Comparison of ENCODE assay signal across 18 cellular contexts in the genomic region with DNA sequence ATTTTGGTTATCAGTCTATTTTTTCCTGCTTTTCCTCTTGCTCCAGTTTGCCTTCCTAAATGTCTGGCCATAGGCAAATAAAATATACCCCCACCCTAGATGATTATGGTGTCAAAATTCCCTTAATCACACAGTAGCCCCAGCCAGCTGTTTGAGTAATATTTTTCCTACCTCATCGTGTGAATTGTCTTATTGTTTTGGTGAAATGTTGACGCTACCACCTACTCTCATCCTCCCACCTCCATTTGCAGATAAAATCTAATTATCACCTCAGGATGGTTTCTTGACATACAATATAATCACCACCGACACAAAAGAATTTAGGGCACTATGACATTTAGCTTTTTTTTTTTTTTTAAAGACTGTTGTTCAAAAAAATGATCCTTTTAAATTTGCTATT. TPM values are rescaled to one million over a fixed set of nuclear protein-coding genes. Genes with fewer than 3 reads are reported as not detected.
A peak's percentile ranks its signal among the peaks of the same experiment; 100 is the strongest.
DNase-seq lines count a peak whose midpoint lies in the region; ATAC-seq, FAIRE-seq and TF ChIP-seq lines count a peak whose summit lies in the region.
"Had no signal": no experiment of that assay in that cellular context is flagged by ENCODE, and none has a peak within 500 bp of the region (broad histone marks: within the 10 kb centered on the region; RNA-seq: fewer than 3 reads in every experiment).

No MANE protein-coding gene starts in this region.

- no peak for DNase-seq in activated T-cell treated with anti-CD3 and anti-CD28 coated beads, Interleukin-2, amount 50 U/mL, for 72 hours
- DNase-seq in activated T-cell treated with anti-CD3 and anti-CD28 coated beads, Interleukin-2, amount 50 U/mL, for 48 hours: no peak
- DNase-seq in Panc1 (ENCODE audit: low read depth, low spot score): no peak
- DNase-seq in central memory CD8-positive, alpha-beta T cell (ENCODE audit: low spot score in 2 of 2): no peak
- no peak for DNase-seq in stimulated activated effector memory CD8-positive, alpha-beta T cell treated with anti-CD3 and anti-CD28 coated beads, Interleukin-12 subunit alpha, Interleukin-12 subunit beta, amount 100 ng/mL, for 72 hours (ENCODE audit: low spot score in 2 of 2)
- no peak for DNase-seq in PC-3
- DNase-seq in small intestine: no peak
- no peak for DNase-seq in dedifferentiated amniotic fluid mesenchymal stem cell (ENCODE audit: extremely low spot score)
- DNase-seq: activated CD8-positive, alpha-beta memory T cell treated with anti-CD3 and anti-CD28 coated beads for 24 hours; central memory CD4-positive, alpha-beta T cell; left ventricle myocardium inferior; naive B cell; NCI-H1048; SHP77 treated with DMSO at 0.1 percent for 48 hours; substantia nigra had no signal

- H3K9ac ChIP-seq in PC-3 (ENCODE audit: low read length): no peak overlapping the region

- no peaks in the 10 kb centered on the region for H3K9me3 Mint-ChIP-seq in activated T-cell treated with anti-CD3 and anti-CD28 coated beads, Interleukin-2, amount 50 U/mL, for 72 hours
- no peaks in the 10 kb centered on the region for H3K9me3 Mint-ChIP-seq in central memory CD8-positive, alpha-beta T cell
- no peaks in the 10 kb centered on the region for H3K9me3 Mint-ChIP-seq in stimulated activated effector memory CD8-positive, alpha-beta T cell treated with anti-CD3 and anti-CD28 coated beads, Interleukin-12 subunit alpha, Interleukin-12 subunit beta, amount 100 ng/mL, for 72 hours
- H3K9me3 Mint-ChIP-seq: IgD-negative memory B cell, naive B cell had no signal

- no peaks in the 10 kb centered on the region for H3K9me3 ChIP-seq in Panc1 (ENCODE audit: control insufficient read depth, insufficient read depth, low read depth, low read length)
- no peaks in the 10 kb centered on the region for H3K9me3 ChIP-seq in PC-3 (ENCODE audit: low read length)
- no peaks in the 10 kb centered on the region for H3K9me3 ChIP-seq in small intestine (ENCODE audit: control insufficient read depth, low read depth)
- H3K9me3 ChIP-seq: left ventricle myocardium inferior had no signal

- H4K20me1 ChIP-seq in PC-3 (ENCODE audit: low read length): no peaks in the 10 kb centered on the region

- TF ChIP-seq CTCF in Panc1 (IDR thresholded peaks at IDR 0.05) (no peak), PC-3 (conservative IDR thresholded peaks at IDR 0.05; ENCODE audit: low read depth, low read length) (no peak)

- H3F3A ChIP-seq in PC-3 (ENCODE audit: low read length, unreplicated experiment): no peaks in the 10 kb centered on the region

- H3K4me2 ChIP-seq in PC-3 (ENCODE audit: low read length): no peak overlapping the region

- BruUV-seq in Panc1 (replicated peaks; lab: Mats Ljungman, UMichigan) (no TSS peak), PC-3 (replicated peaks; lab: Mats Ljungman, UMichigan) (no TSS peak)

- H3K4me3 Mint-ChIP-seq in activated T-cell treated with anti-CD3 and anti-CD28 coated beads, Interleukin-2, amount 50 U/mL, for 72 hours: peak overlapping the region; percentile 70 to 96
- peak overlapping the region; percentile 61 for H3K4me3 Mint-ChIP-seq in central memory CD8-positive, alpha-beta T cell
- peak overlapping the region; percentile 59 for H3K4me3 Mint-ChIP-seq in stimulated activated effector memory CD8-positive, alpha-beta T cell treated with anti-CD3 and anti-CD28 coated beads, Interleukin-12 subunit alpha, Interleukin-12 subunit beta, amount 100 ng/mL, for 72 hours
- H3K4me3 Mint-ChIP-seq: IgD-negative memory B cell, naive B cell had no signal

- 63 to 68% (median 65%) methylated on average over 3 of the region's 3 CpGs for WGBS in small intestine, 3 donors

- no peaks in the 10 kb centered on the region for H3K27me3 Mint-ChIP-seq in activated T-cell treated with anti-CD3 and anti-CD28 coated beads, Interleukin-2, amount 50 U/mL, for 72 hours (ENCODE audit: low read depth)
- no peaks in the 10 kb centered on the region for H3K27me3 Mint-ChIP-seq in central memory CD8-positive, alpha-beta T cell
- H3K27me3 Mint-ChIP-seq: IgD-negative memory B cell, naive B cell had no signal

- peaks cover 71% of the 10 kb centered on the region for H3K4me1 Mint-ChIP-seq in activated T-cell treated with anti-CD3 and anti-CD28 coated beads, Interleukin-2, amount 50 U/mL, for 72 hours (ENCODE audit: low read depth)
- peaks cover 83% of the 10 kb centered on the region for H3K4me1 Mint-ChIP-seq in central memory CD8-positive, alpha-beta T cell
- H3K4me1 Mint-ChIP-seq in stimulated activated effector memory CD8-positive, alpha-beta T cell treated with anti-CD3 and anti-CD28 coated beads, Interleukin-12 subunit alpha, Interleukin-12 subunit beta, amount 100 ng/mL, for 72 hours: peaks cover 80% of the 10 kb centered on the region

- no peaks in the 10 kb centered on the region for H3K79me2 ChIP-seq in PC-3 (ENCODE audit: low read length)

- no peak overlapping the region for H3K4me3 ChIP-seq in Panc1 (ENCODE audit: low read depth in 2 of 2, low read length in 2 of 2)
- H3K4me3 ChIP-seq in PC-3 (ENCODE audit: low read length): no peak overlapping the region
- no peak overlapping the region for H3K4me3 ChIP-seq in small intestine (ENCODE audit: low read depth in 1 of 2, low read length in 2 of 2)
- H3K4me3 ChIP-seq: left ventricle myocardium inferior had no signal

- no peaks in the 10 kb centered on the region for H3K9me2 ChIP-seq in PC-3 (replicated peaks; ENCODE audit: low read length)

- in situ Hi-C loops in Panc1 (cut with HindIII; ENCODE audit: low pct_unique_long_range_greater_than_20kb, low sequenced_read_pairs): no loop called here

- H3K36me3 ChIP-seq in Panc1 (ENCODE audit: control insufficient read depth, insufficient read depth, low read length) (no peaks in the 10 kb centered on the region), PC-3 (ENCODE audit: low read depth, low read length) (no peaks in the 10 kb centered on the region), small intestine (ENCODE audit: control insufficient read depth in 2 of 2, insufficient read depth in 2 of 2, low read length in 2 of 2) (no peaks in the 10 kb centered on the region)
- H3K36me3 ChIP-seq: left ventricle myocardium inferior had no signal

- FAIRE-seq in small intestine (lab: Jason Lieb, UNC): no peak
- FAIRE-seq: D721Med had no signal

- ATAC-seq in activated T-cell treated with anti-CD3 and anti-CD28 coated beads, Interleukin-2, amount 50 U/mL, for 72 hours (replicated peaks in 1 of 2): peak in 1 of 2 donors; percentile 26
- ATAC-seq in Panc1 (no peak), PC-3 (no peak)
- peak; percentile 30 for ATAC-seq in central memory CD8-positive, alpha-beta T cell (replicated peaks; ENCODE audit: extremely low read depth, poor library complexity, severe bottlenecking)
- ATAC-seq in stimulated activated effector memory CD8-positive, alpha-beta T cell treated with anti-CD3 and anti-CD28 coated beads, Interleukin-12 subunit alpha, Interleukin-12 subunit beta, amount 100 ng/mL, for 72 hours: peak; percentile 49
- ATAC-seq: HCT116 had no signal

- H3K36me3 Mint-ChIP-seq in activated T-cell treated with anti-CD3 and anti-CD28 coated beads, Interleukin-2, amount 50 U/mL, for 72 hours (ENCODE audit: insufficient read depth in 2 of 2): peaks cover 0 to 3% of the 10 kb centered on the region in 2 donors
- peaks cover 7% of the 10 kb centered on the region for H3K36me3 Mint-ChIP-seq in central memory CD8-positive, alpha-beta T cell (ENCODE audit: insufficient read depth)
- H3K36me3 Mint-ChIP-seq in stimulated activated effector memory CD8-positive, alpha-beta T cell treated with anti-CD3 and anti-CD28 coated beads, Interleukin-12 subunit alpha, Interleukin-12 subunit beta, amount 100 ng/mL, for 72 hours: no peaks in the 10 kb centered on the region
- H3K36me3 Mint-ChIP-seq: naive B cell had no signal

- H3K4me1 ChIP-seq in Panc1 (ENCODE audit: control insufficient read depth, insufficient read depth, low read length) (peaks cover 17% of the 10 kb centered on the region), PC-3 (ENCODE audit: insufficient read depth, low read length) (no peaks in the 10 kb centered on the region), small intestine (ENCODE audit: control insufficient read depth in 2 of 2, insufficient read depth in 1 of 2, low read depth in 1 of 2, low read length in 1 of 2) (peaks cover 0 to 2% of the 10 kb centered on the region in 2 donors)

- H3K27me3 ChIP-seq in Panc1 (ENCODE audit: control insufficient read depth, insufficient read depth, low read length) (no peaks in the 10 kb centered on the region), PC-3 (ENCODE audit: low read length) (no peaks in the 10 kb centered on the region), small intestine (ENCODE audit: control insufficient read depth in 2 of 2, insufficient read depth in 2 of 2, low read length in 2 of 2) (no peaks in the 10 kb centered on the region)

- POLR2A ChIA-PET in Panc1 (lab: Charles Lee): no interaction called here
- POLR2A ChIA-PET in PC-3 (lab: Charles Lee; ENCODE audit: unreplicated experiment): interaction anchor here (0.7 kb wide), 1 partner anchor 24 kb away, joined by 4 read pairs; no protein-coding TSS in a partner anchor

- intact Hi-C loops in Panc1 (cut with micrococcal nuclease; ENCODE audit: unreplicated experiment): no loop called here
- intact Hi-C loops in PC-3 (cut with micrococcal nuclease): no loop called here

- CTCF ChIA-PET in Panc1 (lab: Charles Lee) (no interaction called here), PC-3 (lab: Charles Lee) (no interaction called here)

- peak overlapping the region; percentile 97 for H3K27ac Mint-ChIP-seq in activated T-cell treated with anti-CD3 and anti-CD28 coated beads, Interleukin-2, amount 50 U/mL, for 72 hours
- peak overlapping the region; percentile 81 for H3K27ac Mint-ChIP-seq in central memory CD8-positive, alpha-beta T cell (ENCODE audit: low read depth)
- H3K27ac Mint-ChIP-seq in stimulated activated effector memory CD8-positive, alpha-beta T cell treated with anti-CD3 and anti-CD28 coated beads, Interleukin-12 subunit alpha, Interleukin-12 subunit beta, amount 100 ng/mL, for 72 hours: peak overlapping the region; percentile 70
- H3K27ac Mint-ChIP-seq: IgD-negative memory B cell had no signal

- H2AFZ ChIP-seq in PC-3 (ENCODE audit: low read length): no peak overlapping the region

- H3K27ac ChIP-seq in Panc1 (ENCODE audit: low read length) (peak overlapping the region; percentile 48; the same call in 1 of the 2 replicates), PC-3 (ENCODE audit: low read length) (no peak overlapping the region), small intestine (ENCODE audit: low read depth in 1 of 2, low read length in 1 of 2) (no peak overlapping the region)
- H3K27ac ChIP-seq: left ventricle myocardium inferior had no signal

RNA-seq across cellular contexts. Expression of gene FUCA2, which starts 44.1 kb away (rescaled TPM):
- total RNA-seq in activated T-cell treated with anti-CD3 and anti-CD28 coated beads, Interleukin-2, amount 50 U/mL, for 72 hours: 10 to 100 TPM; 10.4 to 14.0 TPM
- total RNA-seq in Panc1 (2021; ENCODE audit: unreplicated experiment) (68.1 TPM), PC-3 (2014; rRNA removed) (49.9 and 52.8 TPM in 2 replicates)
- 42.9 TPM for polyA plus RNA-seq in Panc1 (2012; ENCODE audit: insufficient read length)
- polyA plus RNA-seq in small intestine: 10 to 100 TPM; 22.8 to 54.5 (median 33.0) TPM

Comparison
In these comparisons a context has a peak if more than half of its experiments do, and no peak if none do; other contexts are left out.
1. ATAC-seq: peak in central memory CD8-positive, alpha-beta T cell (single experiment) and stimulated activated effector memory CD8-positive, alpha-beta T cell treated with anti-CD3 and anti-CD28 coated beads, Interleukin-12 subunit alpha, Interleukin-12 subunit beta, amount 100 ng/mL, for 72 hours (single experiment); none in Panc1 (single experiment) and PC-3 (single experiment).
2. Peak in every context shown above with its lines, with median percentiles within 50 percentile points of each other: H3K27ac Mint-ChIP-seq and H3K4me3 Mint-ChIP-seq.